21 cellular contexts compared by ENCODE assay signal in genomic region chr19:54148158-54148557, GRCh38. TPM values are rescaled to one million over a fixed set of nuclear protein-coding genes. Genes with fewer than 3 reads are reported as not detected.
A peak's percentile ranks its signal among the peaks of the same experiment; 100 is the strongest.
DNase-seq lines count a peak whose midpoint lies in the region; ATAC-seq and TF ChIP-seq lines count a peak whose summit lies in the region.
"Had no signal": no experiment of that assay in that cellular context is flagged by ENCODE, and none has a peak within 500 bp of the region (broad histone marks: within the 10 kb centered on the region; RNA-seq: fewer than 3 reads in every experiment).

No MANE protein-coding gene starts in this region.

- no peaks in the 10 kb centered on the region for H3K27me3 Mint-ChIP-seq in stimulated activated naive CD8-positive, alpha-beta T cell treated with anti-CD3 and anti-CD28 coated beads, Interleukin-15, amount 100 ng/mL, for 72 hours
- H3K27me3 Mint-ChIP-seq in effector memory CD8-positive, alpha-beta T cell: no peaks in the 10 kb centered on the region
- no peaks in the 10 kb centered on the region for H3K27me3 Mint-ChIP-seq in activated CD8-positive, alpha-beta memory T cell treated with anti-CD3 and anti-CD28 coated beads, Interleukin-2, amount 10 ng/mL, durations not matched to agents 7 days and 5 days

- intact Hi-C loops in stomach (cut with DNase I; ENCODE audit: low total_unique reads): no loop called here
- intact Hi-C loops in left colon (cut with DNase I, micrococcal nuclease): no loop called here

- TF ChIP-seq POLR2A in stomach (IDR thresholded peaks at IDR 0.05): no peak

- POLR2A ChIA-PET in RWPE1 (lab: Yijun Ruan, JAX; ENCODE audit: low non-redundant PET): interaction anchor here (1.5 kb wide), 1 partner anchor 11 kb away, joined by 5 read pairs; the partner anchor contains the start of gene CNOT3

- CTCF ChIA-PET in RWPE1 (lab: Yijun Ruan, JAX): interaction anchor here (0.6 kb wide), 1 partner anchor 1468 kb away, joined by 3 read pairs; no protein-coding TSS in a partner anchor
- CTCF ChIA-PET in activated CD8-positive, alpha-beta memory T cell treated with anti-CD3 and anti-CD28 coated beads, Interleukin-2, amount 10 ng/mL, durations not matched to agents 7 days and 5 days (lab: Charles Lee): no interaction called here

- no peak overlapping the region for H3K9ac ChIP-seq in Karpas-422 (ENCODE audit: low read length)
- H3K9ac ChIP-seq: BLaER1 had no signal

- no peak for TF ChIP-seq EP300 in stomach (IDR thresholded peaks at IDR 0.05)

- no peak overlapping the region for H3K4me2 ChIP-seq in Karpas-422 (ENCODE audit: low read depth, low read length, poor library complexity, severe bottlenecking)
- H3K4me2 ChIP-seq: BLaER1, PC-9 had no signal

- no peak overlapping the region for H3K4me3 Mint-ChIP-seq in stimulated activated naive CD8-positive, alpha-beta T cell treated with anti-CD3 and anti-CD28 coated beads, Interleukin-15, amount 100 ng/mL, for 72 hours
- no peak overlapping the region for H3K4me3 Mint-ChIP-seq in effector memory CD8-positive, alpha-beta T cell
- no peak overlapping the region for H3K4me3 Mint-ChIP-seq in activated CD8-positive, alpha-beta memory T cell treated with anti-CD3 and anti-CD28 coated beads, Interleukin-2, amount 10 ng/mL, durations not matched to agents 7 days and 5 days
- H3K4me3 Mint-ChIP-seq: CD8-positive, alpha-beta T cell had no signal

- peaks cover 0 to 4% (median under 1%) of the 10 kb centered on the region in 4 donors for H3K4me1 ChIP-seq in stomach
- H3K4me1 ChIP-seq in Karpas-422 (ENCODE audit: low read length): no peaks in the 10 kb centered on the region
- H3K4me1 ChIP-seq: BLaER1 had no signal

- no peaks in the 10 kb centered on the region for H3K9me2 ChIP-seq in Karpas-422 (replicated peaks; ENCODE audit: insufficient read depth, low read length)

- no peak overlapping the region for H3K27ac Mint-ChIP-seq in stimulated activated naive CD8-positive, alpha-beta T cell treated with anti-CD3 and anti-CD28 coated beads, Interleukin-15, amount 100 ng/mL, for 72 hours
- peak overlapping the region; percentile 35 to 78 for H3K27ac Mint-ChIP-seq in effector memory CD8-positive, alpha-beta T cell
- no peak overlapping the region for H3K27ac Mint-ChIP-seq in activated CD8-positive, alpha-beta memory T cell treated with anti-CD3 and anti-CD28 coated beads, Interleukin-2, amount 10 ng/mL, durations not matched to agents 7 days and 5 days
- H3K27ac Mint-ChIP-seq: CD8-positive, alpha-beta T cell had no signal

- H3K27me3 ChIP-seq in stomach (no peaks in the 10 kb centered on the region), Karpas-422 (ENCODE audit: low read length) (no peaks in the 10 kb centered on the region)
- H3K27me3 ChIP-seq: BLaER1 had no signal

- no peaks in the 10 kb centered on the region for H3K9me3 ChIP-seq in stomach
- no peaks in the 10 kb centered on the region for H3K9me3 ChIP-seq in Karpas-422 (ENCODE audit: low read length)
- H3K9me3 ChIP-seq: BLaER1 had no signal

- H4K20me1 ChIP-seq in Karpas-422 (ENCODE audit: insufficient read depth, low read depth, low read length): peaks cover 50% of the 10 kb centered on the region

- H3K27ac ChIP-seq in RWPE1: peak overlapping the region; percentile 65
- peak overlapping the region in 3 of 5 donors; percentile 2 to 27 (median 26) for H3K27ac ChIP-seq in stomach
- H3K27ac ChIP-seq in Karpas-422 (ENCODE audit: low read length): no peak overlapping the region
- H3K27ac ChIP-seq: BLaER1, PC-9 had no signal

- peaks cover 54% of the 10 kb centered on the region for H3K36me3 Mint-ChIP-seq in effector memory CD8-positive, alpha-beta T cell (ENCODE audit: insufficient read depth)
- H3K36me3 Mint-ChIP-seq in activated CD8-positive, alpha-beta memory T cell treated with anti-CD3 and anti-CD28 coated beads, Interleukin-2, amount 10 ng/mL, durations not matched to agents 7 days and 5 days: peaks cover 43% of the 10 kb centered on the region

- peaks cover 20% of the 10 kb centered on the region for H3K4me1 Mint-ChIP-seq in stimulated activated naive CD8-positive, alpha-beta T cell treated with anti-CD3 and anti-CD28 coated beads, Interleukin-15, amount 100 ng/mL, for 72 hours
- H3K4me1 Mint-ChIP-seq in effector memory CD8-positive, alpha-beta T cell (ENCODE audit: low read depth in 2 of 2): peaks cover 7 to 8% of the 10 kb centered on the region in 2 donors
- H3K4me1 Mint-ChIP-seq in activated CD8-positive, alpha-beta memory T cell treated with anti-CD3 and anti-CD28 coated beads, Interleukin-2, amount 10 ng/mL, durations not matched to agents 7 days and 5 days: no peaks in the 10 kb centered on the region

- no peak for DNase-seq in stimulated activated naive CD8-positive, alpha-beta T cell treated with anti-CD3 and anti-CD28 coated beads, Interleukin-15, amount 100 ng/mL, for 72 hours
- DNase-seq in stimulated activated naive CD8-positive, alpha-beta T cell treated with anti-CD3 and anti-CD28 coated beads, Interleukin-15, Interleukin-2, amounts not matched to agents 100 U/mL and 50 U/mL, for 24 hours: no peak
- DNase-seq in RWPE1 (ENCODE audit: low spot score) (no peak), stomach (no peak), left colon (no peak), Karpas-422 (no peak)
- no peak for DNase-seq in effector memory CD8-positive, alpha-beta T cell
- no peak for DNase-seq in activated CD8-positive, alpha-beta memory T cell treated with anti-CD3 and anti-CD28 coated beads, Interleukin-2, amount 10 ng/mL, durations not matched to agents 7 days and 5 days
- DNase-seq: ACHN; CD8-positive, alpha-beta T cell; DND-41; MM.1S; NCI-H1048; NCI-H1417 treated with DMSO at 0.1 percent for 48 hours; NCI-H187; NCI-H510A treated with DMSO at 0.1 percent for 48 hours; NCI-H748 treated with DMSO at 0.1 percent for 48 hours; PC-9; RPMI8226 had no signal

- peak; percentile 18 for ATAC-seq in stimulated activated naive CD8-positive, alpha-beta T cell treated with anti-CD3 and anti-CD28 coated beads, Interleukin-15, amount 100 ng/mL, for 72 hours
- ATAC-seq in stimulated activated naive CD8-positive, alpha-beta T cell treated with anti-CD3 and anti-CD28 coated beads, Interleukin-15, Interleukin-2, amounts not matched to agents 100 U/mL and 50 U/mL, for 24 hours: no peak
- ATAC-seq in effector memory CD8-positive, alpha-beta T cell (replicated peaks): no peak
- no peak for ATAC-seq in left colon
- no peak for ATAC-seq in activated CD8-positive, alpha-beta memory T cell treated with anti-CD3 and anti-CD28 coated beads, Interleukin-2, amount 10 ng/mL, durations not matched to agents 7 days and 5 days
- ATAC-seq: CD8-positive, alpha-beta T cell; SK-N-SH treated with all-trans-retinoic acid at 6 μM for 48 hours had no signal

- no peaks in the 10 kb centered on the region for H3K79me2 ChIP-seq in Karpas-422 (ENCODE audit: low read length)

- peaks cover 98 to 100% (median 100%) of the 10 kb centered on the region in 4 donors for H3K36me3 ChIP-seq in stomach
- peaks cover 55% of the 10 kb centered on the region for H3K36me3 ChIP-seq in Karpas-422 (ENCODE audit: insufficient read depth, low read length)

- no peak overlapping the region for H2AFZ ChIP-seq in Karpas-422 (ENCODE audit: low read length)
- H2AFZ ChIP-seq: PC-9 had no signal

- H3K9me3 Mint-ChIP-seq in stimulated activated naive CD8-positive, alpha-beta T cell treated with anti-CD3 and anti-CD28 coated beads, Interleukin-15, amount 100 ng/mL, for 72 hours: no peaks in the 10 kb centered on the region
- H3K9me3 Mint-ChIP-seq in effector memory CD8-positive, alpha-beta T cell: no peaks in the 10 kb centered on the region
- no peaks in the 10 kb centered on the region for H3K9me3 Mint-ChIP-seq in activated CD8-positive, alpha-beta memory T cell treated with anti-CD3 and anti-CD28 coated beads, Interleukin-2, amount 10 ng/mL, durations not matched to agents 7 days and 5 days (ENCODE audit: low read depth)
- H3K9me3 Mint-ChIP-seq: CD8-positive, alpha-beta T cell had no signal

- H3K4me3 ChIP-seq in stomach: no peak overlapping the region
- no peak overlapping the region for H3K4me3 ChIP-seq in Karpas-422 (ENCODE audit: low read length)
- H3K4me3 ChIP-seq: BLaER1, PC-9 had no signal

- 76 to 90% (median 86%) methylated on average over 10 to 19 of the region's 19 CpGs for WGBS in stomach, 5 donors

- TF ChIP-seq CTCF in RWPE1 (conservative IDR thresholded peaks at IDR 0.05; ENCODE audit: low read depth): no peak
- TF ChIP-seq CTCF in stomach (IDR thresholded peaks at IDR 0.05): no peak

RNA-seq across cellular contexts. Expression of gene CNOT3, which starts 10.6 kb away (rescaled TPM):
- total RNA-seq in stomach: 100 to 1,000 TPM in 1 of 5 donors, 10 to 100 TPM in 4; 11.2 to 100 (median 36.2) TPM
- polyA plus RNA-seq in stomach: 10 to 100 TPM; 18.2 to 40.5 (median 22.3) TPM
- 10 to 100 TPM; 32.9 to 42.2 TPM for total RNA-seq in left colon
- 31.2 and 45.0 TPM in 2 replicates for total RNA-seq in Karpas-422 (2014; rRNA removed; shearing (Covaris generic); ENCODE audit: low replicate concordance)
- 10 to 100 TPM; 67.5 to 83.1 TPM for total RNA-seq in activated CD8-positive, alpha-beta memory T cell treated with anti-CD3 and anti-CD28 coated beads, Interleukin-2, amount 10 ng/mL, durations not matched to agents 7 days and 5 days

RNA-seq across cellular contexts. Expression of gene LENG1, which starts 11.4 kb away (rescaled TPM):
- total RNA-seq in stomach (10 to 100 TPM in 2 of 5 donors, 1 to 10 TPM in 1, not detected in 2; 4.2 to 35.6 (median 21.0) TPM), left colon (1 to 10 TPM; 5.3 to 7.3 TPM)
- 10 to 100 TPM in 1 of 3 donors, 1 to 10 TPM in 2; 8.2 to 12.0 (median 8.6) TPM for polyA plus RNA-seq in stomach
- 1.6 and 14.0 TPM in 2 replicates for total RNA-seq in Karpas-422 (2014; rRNA removed; shearing (Covaris generic); ENCODE audit: low replicate concordance)
- 1 to 10 TPM; 8.0 to 8.6 TPM for total RNA-seq in activated CD8-positive, alpha-beta memory T cell treated with anti-CD3 and anti-CD28 coated beads, Interleukin-2, amount 10 ng/mL, durations not matched to agents 7 days and 5 days

RNA-seq across cellular contexts. Expression of gene TMC4, which starts 24.8 kb away (rescaled TPM):
- 10 to 100 TPM; 28.0 to 99.5 (median 47.1) TPM for total RNA-seq in stomach
- 10 to 100 TPM; 33.4 to 49.8 (median 39.3) TPM for polyA plus RNA-seq in stomach
- 100 to 1,000 TPM; 209 to 217 TPM for total RNA-seq in left colon
- 6.2 TPM in 1 of 2 replicates, not detected in the other for total RNA-seq in Karpas-422 (2014; rRNA removed; shearing (Covaris generic); ENCODE audit: low replicate concordance)
- 1 to 10 TPM in 1 of 2 experiments, under 1 TPM in 1; 0.89 to 1.3 TPM for total RNA-seq in activated CD8-positive, alpha-beta memory T cell treated with anti-CD3 and anti-CD28 coated beads, Interleukin-2, amount 10 ng/mL, durations not matched to agents 7 days and 5 days
- total RNA-seq: CD8-positive, alpha-beta T cell had no signal

RNA-seq across cellular contexts. Expression of gene PRPF31, which starts 32.6 kb away (rescaled TPM):
- total RNA-seq in stomach (10 to 100 TPM; 22.8 to 98.2 (median 27.8) TPM), left colon (10 to 100 TPM; 37.4 to 38.6 TPM)
- polyA plus RNA-seq in stomach: 10 to 100 TPM; 46.3 to 53.1 (median 46.3) TPM
- total RNA-seq in Karpas-422 (2014; rRNA removed; shearing (Covaris generic); ENCODE audit: low replicate concordance): 25.2 and 61.3 TPM in 2 replicates
- total RNA-seq in activated CD8-positive, alpha-beta memory T cell treated with anti-CD3 and anti-CD28 coated beads, Interleukin-2, amount 10 ng/mL, durations not matched to agents 7 days and 5 days: 10 to 100 TPM; 63.6 to 89.0 TPM

RNA-seq across cellular contexts. Expression of gene TFPT, which starts 32.7 kb away (rescaled TPM):
- 10 to 100 TPM in 1 of 5 donors, 1 to 10 TPM in 2, under 1 TPM in 1, not detected in 1; 0.45 to 10.9 (median 4.8) TPM for total RNA-seq in stomach
- polyA plus RNA-seq in stomach: 10 to 100 TPM; 22.9 to 31.8 (median 23.1) TPM
- total RNA-seq in left colon: 10 to 100 TPM; 12.4 to 12.7 TPM
- 21.5 and 39.9 TPM in 2 replicates for total RNA-seq in Karpas-422 (2014; rRNA removed; shearing (Covaris generic); ENCODE audit: low replicate concordance)
- total RNA-seq in activated CD8-positive, alpha-beta memory T cell treated with anti-CD3 and anti-CD28 coated beads, Interleukin-2, amount 10 ng/mL, durations not matched to agents 7 days and 5 days: 10 to 100 TPM; 49.4 to 50.5 TPM

Comparison
In these comparisons a context has a peak if more than half of its experiments do, and no peak if none do; other contexts are left out.
1. H3K27ac Mint-ChIP-seq: peak in effector memory CD8-positive, alpha-beta T cell (2 of 2); none in stimulated activated naive CD8-positive, alpha-beta T cell treated with anti-CD3 and anti-CD28 coated beads, Interleukin-15, amount 100 ng/mL, for 72 hours (0 of 2) and activated CD8-positive, alpha-beta memory T cell treated with anti-CD3 and anti-CD28 coated beads, Interleukin-2, amount 10 ng/mL, durations not matched to agents 7 days and 5 days (single experiment).